Comparison of ENCODE assay signal across 26 cellular contexts in genomic region chr7:37117261-37117660, GRCh38.
A peak's percentile ranks its signal among the peaks of the same experiment; 100 is the strongest.
DNase-seq lines count a peak whose midpoint lies in the region; ATAC-seq and TF ChIP-seq lines count a peak whose summit lies in the region.
"Had no signal": no experiment of that assay in that cellular context is flagged by ENCODE, and none has a peak within 500 bp of the region (broad histone marks: within the 10 kb centered on the region; RNA-seq: fewer than 3 reads in every experiment).

No MANE protein-coding gene starts in this region.

- no peak overlapping the region for H3K27ac ChIP-seq in CD4-positive, CD25-positive, alpha-beta regulatory T cell (ENCODE audit: insufficient read depth, low read length, poor library complexity, severe bottlenecking)
- H3K27ac ChIP-seq in HUES64 (ENCODE audit: low read depth, low read length) (peak overlapping the region; percentile 48), cingulate gyrus (ENCODE audit: low read depth, low read length) (peak overlapping the region; percentile 5), mesodermal cell (ENCODE audit: low read depth, low read length, severe bottlenecking) (peak overlapping the region; percentile 43), stomach (no peak overlapping the region)
- H3K27ac ChIP-seq: A549, body of pancreas, GM23248, prostate gland, upper lobe of right lung, WERI-Rb-1 had no signal

- H3K9me3 ChIP-seq in CD4-positive, CD25-positive, alpha-beta regulatory T cell (ENCODE audit: control insufficient read depth in 2 of 2, low read length in 2 of 2): no peaks in the 10 kb centered on the region
- H3K9me3 ChIP-seq in HUES64 (ENCODE audit: insufficient read depth, low read depth, low read length) (peaks cover 3% of the 10 kb centered on the region; the same call in 1 of the 2 replicates), mesodermal cell (ENCODE audit: control insufficient read depth, low read length) (peaks cover 5% of the 10 kb centered on the region), stomach (peaks cover 0 to 5% (median 0%) of the 10 kb centered on the region in 4 donors)
- H3K9me3 ChIP-seq: A549, body of pancreas, esophagus muscularis mucosa, prostate gland, upper lobe of right lung had no signal

- WGBS in HUES64: 40% methylated on average over 4 of the region's 4 CpGs
- 30 to 67% methylated on average over 1 to 3 of the region's 4 CpGs for WGBS in mesodermal cell (ENCODE audit: insufficient coverage in 2 of 2), 2 experiments
- WGBS in stomach, 5 donors: 44 to 61% (median 58%) methylated on average over 4 of the region's 4 CpGs

- H3K4me3 ChIP-seq in CD4-positive, CD25-positive, alpha-beta regulatory T cell (ENCODE audit: low read depth, low read length): no peak overlapping the region
- no peak overlapping the region for H3K4me3 ChIP-seq in HUES64 (ENCODE audit: low read length)
- H3K4me3 ChIP-seq in mesodermal cell (ENCODE audit: extremely low read depth, insufficient read depth, low read length, poor library complexity, severe bottlenecking): no peak overlapping the region
- H3K4me3 ChIP-seq in stomach: no peak overlapping the region
- H3K4me3 ChIP-seq: A549, body of pancreas, esophagus muscularis mucosa, GM23248, prostate gland, upper lobe of right lung had no signal

- no peaks in the 10 kb centered on the region for H3K27me3 ChIP-seq in CD4-positive, CD25-positive, alpha-beta regulatory T cell (ENCODE audit: control insufficient read depth, insufficient read depth, low read length)
- H3K27me3 ChIP-seq in HUES64 (ENCODE audit: insufficient read depth, low read length) (no peaks in the 10 kb centered on the region), stomach (no peaks in the 10 kb centered on the region)
- H3K27me3 ChIP-seq: body of pancreas, esophagus muscularis mucosa, upper lobe of right lung had no signal

- H3K4me1 Mint-ChIP-seq in CD4-positive, CD25-positive, alpha-beta regulatory T cell: peaks cover 30 to 72% (median 33%) of the 10 kb centered on the region in 4 donors

- no peak for ATAC-seq in CD4-positive, CD25-positive, alpha-beta regulatory T cell (ENCODE audit: low read depth in 2 of 2)
- ATAC-seq in GM19324 (IDR thresholded peaks at IDR 0.05; ENCODE audit: low FRiP score, unreplicated experiment): no peak
- ATAC-seq in GM21786 (IDR thresholded peaks at IDR 0.05; ENCODE audit: unreplicated experiment): no peak
- ATAC-seq: A549; body of pancreas; effector memory CD8-positive, alpha-beta T cell; SK-N-SH treated with all-trans-retinoic acid at 6 μM for 48 hours; upper lobe of right lung had no signal

- H3K27me3 Mint-ChIP-seq in CD4-positive, CD25-positive, alpha-beta regulatory T cell: no peaks in the 10 kb centered on the region
- H3K27me3 Mint-ChIP-seq: B cell; effector memory CD8-positive, alpha-beta T cell had no signal

- H3K36me3 ChIP-seq in CD4-positive, CD25-positive, alpha-beta regulatory T cell (ENCODE audit: control insufficient read depth, insufficient read depth, low read length): peaks cover 13% of the 10 kb centered on the region
- no peaks in the 10 kb centered on the region for H3K36me3 ChIP-seq in HUES64 (ENCODE audit: insufficient read depth, low read length)
- no peaks in the 10 kb centered on the region for H3K36me3 ChIP-seq in mesodermal cell (ENCODE audit: control insufficient read depth, insufficient read depth, low read length)
- no peaks in the 10 kb centered on the region for H3K36me3 ChIP-seq in stomach
- H3K36me3 ChIP-seq: esophagus muscularis mucosa, prostate gland, upper lobe of right lung, WERI-Rb-1 had no signal

- no peak for DNase-seq in CD4-positive, CD25-positive, alpha-beta regulatory T cell
- DNase-seq in NCI-H524 treated with DMSO at 0.1 percent for 48 hours (lab: John Stamatoyannopoulos, UW): no peak
- no peak for DNase-seq in stomach
- DNase-seq: activated effector memory CD4-positive, alpha-beta T cell treated with Interleukin-2 at 50 U/mL for 16 hours; body of pancreas; DMS53; effector memory CD8-positive, alpha-beta T cell; foreskin melanocyte; GF-D8; GM23248; Kasumi-1; NCI-H187; NCI-H774; T-helper 9 cell; upper lobe of right lung; WERI-Rb-1 had no signal

- no peak overlapping the region for H3K9ac ChIP-seq in HUES64 (ENCODE audit: low read depth, low read length)
- H3K9ac ChIP-seq: GM23248 had no signal

- H3K27ac Mint-ChIP-seq in CD4-positive, CD25-positive, alpha-beta regulatory T cell: peak overlapping the region in 2 of 3 donors; percentile 48 to 66
- H3K27ac Mint-ChIP-seq: B cell had no signal

- H3K4me3 Mint-ChIP-seq in CD4-positive, CD25-positive, alpha-beta regulatory T cell: no peak overlapping the region
- H3K4me3 Mint-ChIP-seq: B cell; effector memory CD8-positive, alpha-beta T cell had no signal

- H3K4me1 ChIP-seq in CD4-positive, CD25-positive, alpha-beta regulatory T cell (ENCODE audit: control insufficient read depth, insufficient read depth, low read length, poor library complexity, severe bottlenecking): peaks cover 6% of the 10 kb centered on the region
- H3K4me1 ChIP-seq in HUES64 (ENCODE audit: insufficient read depth, low read length) (peaks cover 19% of the 10 kb centered on the region), mesodermal cell (ENCODE audit: control insufficient read depth, insufficient read depth, low read length, poor library complexity, severe bottlenecking) (peaks cover 28% of the 10 kb centered on the region), stomach (peaks cover 0 to 9% (median 0%) of the 10 kb centered on the region in 4 donors)
- H3K4me1 ChIP-seq: A549, body of pancreas, prostate gland had no signal

- no peak for TF ChIP-seq CTCF in stomach (IDR thresholded peaks at IDR 0.05)

- H3K36me3 Mint-ChIP-seq in CD4-positive, CD25-positive, alpha-beta regulatory T cell: peaks cover 21% of the 10 kb centered on the region

- TF ChIP-seq EP300 in stomach (IDR thresholded peaks at IDR 0.05): no peak

- no peak for TF ChIP-seq POLR2A in stomach (IDR thresholded peaks at IDR 0.05)

- intact Hi-C loops in stomach (cut with DNase I; ENCODE audit: low total_unique reads): no loop called here

- peaks cover 0 to 2% (median 0%) of the 10 kb centered on the region in 7 donors for H3K9me3 Mint-ChIP-seq in CD4-positive, CD25-positive, alpha-beta regulatory T cell
- H3K9me3 Mint-ChIP-seq: effector memory CD8-positive, alpha-beta T cell had no signal

Comparison
In these comparisons a context has a peak if more than half of its experiments do, and no peak if none do; other contexts are left out.
1. H3K27ac ChIP-seq: peak in HUES64 (single experiment), cingulate gyrus (single experiment) and mesodermal cell (single experiment); none in CD4-positive, CD25-positive, alpha-beta regulatory T cell (single experiment) and stomach (0 of 5).